Comparison of ENCODE assay signal across 3 cellular contexts in the genomic region with DNA sequence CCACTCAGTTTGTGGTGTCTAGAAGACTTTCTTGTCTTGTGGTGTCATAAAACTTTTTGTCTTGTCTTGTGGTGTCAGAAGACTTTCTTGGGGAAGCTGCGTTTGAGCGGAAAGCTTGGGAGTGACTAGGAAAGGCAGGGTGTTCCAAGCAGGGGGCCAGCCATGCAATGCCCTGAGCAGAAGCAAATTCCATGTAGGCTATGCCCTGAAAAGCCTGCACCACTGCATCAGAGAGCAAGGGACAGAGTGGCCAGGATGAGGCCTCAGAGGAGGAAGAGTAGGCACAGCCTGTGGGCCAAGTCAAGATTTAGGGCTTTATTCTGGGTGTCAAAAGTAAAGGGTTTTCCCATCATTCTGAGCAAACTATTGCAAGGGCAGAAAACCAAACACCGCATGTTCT.
TF ChIP-seq lines count a peak whose summit lies in the region.

No MANE protein-coding gene starts in this region.

TF ChIP-seq in A549, 52 proteins besides CTCF, POLR2A, EP300 and RAD21:
- TF ChIP-seq TP53 (CRISPR knock-in tag; IDR thresholded peaks at IDR 0.05), result peak; percentile 46; the same call in 1 of the 2 replicates
- TF ChIP-seq SMC3 (IDR thresholded peaks at IDR 0.05), result no peak
- no peak for TF ChIP-seq RNF2 (IDR thresholded peaks at IDR 0.05; ENCODE audit: borderline replicate concordance, low read depth)
- TF ChIP-seq FOSB (CRISPR knock-in tag; IDR thresholded peaks at IDR 0.05), result peak; percentile 67
- no peak for TF ChIP-seq ESRRA (IDR thresholded peaks at IDR 0.05; ENCODE audit: borderline replicate concordance, low read length)
- no peak for TF ChIP-seq JUNB (IDR thresholded peaks at IDR 0.05)
- no peak for TF ChIP-seq NFE2L2 (conservative IDR thresholded peaks at IDR 0.05; ENCODE audit: low read length)
- TF ChIP-seq POLR2AphosphoS2 (conservative IDR thresholded peaks at IDR 0.05; ENCODE audit: low read length), result 0 out of 2 replicates have a peak, but pooled peaks have one; percentile 5
- no peak for TF ChIP-seq KDM1A (IDR thresholded peaks at IDR 0.05; ENCODE audit: low read depth)
- TF ChIP-seq KDM5A (IDR thresholded peaks at IDR 0.05), result no peak
- TF ChIP-seq PHF8 (IDR thresholded peaks at IDR 0.05; ENCODE audit: borderline replicate concordance, low read depth), result no peak
- no peak for TF ChIP-seq TFCP2L1 (CRISPR knock-in tag; IDR thresholded peaks at IDR 0.05)
- no peak for TF ChIP-seq FOXS1 (CRISPR knock-in tag; IDR thresholded peaks at IDR 0.05)
- TF ChIP-seq EHMT2 (IDR thresholded peaks at IDR 0.05; ENCODE audit: low read depth), result no peak
TF ChIP-seq in A549: peak in this region for 3.

TF ChIP-seq in GM23338, 12 proteins besides CTCF, POLR2A, EP300 and RAD21 (continues in another document):
- no peak for TF ChIP-seq NANOG (IDR thresholded peaks at IDR 0.05; ENCODE audit: borderline replicate concordance)
- no peak for TF ChIP-seq EZH2 (IDR thresholded peaks at IDR 0.05; ENCODE audit: low read depth, unreplicated experiment)
- no peak for TF ChIP-seq ZNF331 (CRISPR knock-in tag; IDR thresholded peaks at IDR 0.05; ENCODE audit: low read depth)
- TF ChIP-seq POLR2AphosphoS5 (IDR thresholded peaks at IDR 0.05; ENCODE audit: low read depth), result no peak
- no peak for TF ChIP-seq STAT1 (IDR thresholded peaks at IDR 0.05; ENCODE audit: unreplicated experiment)
- TF ChIP-seq, protein P1, sequence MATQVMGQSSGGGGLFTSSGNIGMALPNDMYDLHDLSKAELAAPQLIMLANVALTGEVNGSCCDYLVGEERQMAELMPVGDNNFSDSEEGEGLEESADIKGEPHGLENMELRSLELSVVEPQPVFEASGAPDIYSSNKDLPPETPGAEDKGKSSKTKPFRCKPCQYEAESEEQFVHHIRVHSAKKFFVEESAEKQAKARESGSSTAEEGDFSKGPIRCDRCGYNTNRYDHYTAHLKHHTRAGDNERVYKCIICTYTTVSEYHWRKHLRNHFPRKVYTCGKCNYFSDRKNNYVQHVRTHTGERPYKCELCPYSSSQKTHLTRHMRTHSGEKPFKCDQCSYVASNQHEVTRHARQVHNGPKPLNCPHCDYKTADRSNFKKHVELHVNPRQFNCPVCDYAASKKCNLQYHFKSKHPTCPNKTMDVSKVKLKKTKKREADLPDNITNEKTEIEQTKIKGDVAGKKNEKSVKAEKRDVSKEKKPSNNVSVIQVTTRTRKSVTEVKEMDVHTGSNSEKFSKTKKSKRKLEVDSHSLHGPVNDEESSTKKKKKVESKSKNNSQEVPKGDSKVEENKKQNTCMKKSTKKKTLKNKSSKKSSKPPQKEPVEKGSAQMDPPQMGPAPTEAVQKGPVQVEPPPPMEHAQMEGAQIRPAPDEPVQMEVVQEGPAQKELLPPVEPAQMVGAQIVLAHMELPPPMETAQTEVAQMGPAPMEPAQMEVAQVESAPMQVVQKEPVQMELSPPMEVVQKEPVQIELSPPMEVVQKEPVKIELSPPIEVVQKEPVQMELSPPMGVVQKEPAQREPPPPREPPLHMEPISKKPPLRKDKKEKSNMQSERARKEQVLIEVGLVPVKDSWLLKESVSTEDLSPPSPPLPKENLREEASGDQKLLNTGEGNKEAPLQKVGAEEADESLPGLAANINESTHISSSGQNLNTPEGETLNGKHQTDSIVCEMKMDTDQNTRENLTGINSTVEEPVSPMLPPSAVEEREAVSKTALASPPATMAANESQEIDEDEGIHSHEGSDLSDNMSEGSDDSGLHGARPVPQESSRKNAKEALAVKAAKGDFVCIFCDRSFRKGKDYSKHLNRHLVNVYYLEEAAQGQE (IDR thresholded peaks at IDR 0.05; ENCODE audit: unreplicated experiment), result no peak
- TF ChIP-seq EZH2phosphoT487 (IDR thresholded peaks at IDR 0.05; ENCODE audit: unreplicated experiment), result no peak
- no peak for TF ChIP-seq ETS1 (IDR thresholded peaks at IDR 0.05)
- no peak for TF ChIP-seq ZNF114 (CRISPR knock-in tag; IDR thresholded peaks at IDR 0.05)
- no peak for TF ChIP-seq JUNB (IDR thresholded peaks at IDR 0.05; ENCODE audit: unreplicated experiment)
- TF ChIP-seq CREB1 (CRISPR knock-in tag; IDR thresholded peaks at IDR 0.05; ENCODE audit: low read depth), result no peak

TF ChIP-seq in WTC11, 78 proteins besides CTCF, POLR2A, EP300 and RAD21:
- TF ChIP-seq AFF4 (CRISPR knock-in tag; IDR thresholded peaks at IDR 0.05; ENCODE audit: borderline replicate concordance), result no peak
- no peak for TF ChIP-seq USF2 (CRISPR knock-in tag; IDR thresholded peaks at IDR 0.05)
- TF ChIP-seq ZNF532 (CRISPR knock-in tag; IDR thresholded peaks at IDR 0.05; ENCODE audit: borderline replicate concordance), result no peak
- TF ChIP-seq, protein P2, sequence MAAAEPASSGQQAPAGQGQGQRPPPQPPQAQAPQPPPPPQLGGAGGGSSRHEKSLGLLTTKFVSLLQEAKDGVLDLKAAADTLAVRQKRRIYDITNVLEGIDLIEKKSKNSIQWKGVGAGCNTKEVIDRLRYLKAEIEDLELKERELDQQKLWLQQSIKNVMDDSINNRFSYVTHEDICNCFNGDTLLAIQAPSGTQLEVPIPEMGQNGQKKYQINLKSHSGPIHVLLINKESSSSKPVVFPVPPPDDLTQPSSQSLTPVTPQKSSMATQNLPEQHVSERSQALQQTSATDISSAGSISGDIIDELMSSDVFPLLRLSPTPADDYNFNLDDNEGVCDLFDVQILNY (CRISPR knock-in tag; IDR thresholded peaks at IDR 0.05), result no peak
- no peak for TF ChIP-seq TCF7 (CRISPR knock-in tag; IDR thresholded peaks at IDR 0.05; ENCODE audit: low read depth)
- TF ChIP-seq, protein P3, sequence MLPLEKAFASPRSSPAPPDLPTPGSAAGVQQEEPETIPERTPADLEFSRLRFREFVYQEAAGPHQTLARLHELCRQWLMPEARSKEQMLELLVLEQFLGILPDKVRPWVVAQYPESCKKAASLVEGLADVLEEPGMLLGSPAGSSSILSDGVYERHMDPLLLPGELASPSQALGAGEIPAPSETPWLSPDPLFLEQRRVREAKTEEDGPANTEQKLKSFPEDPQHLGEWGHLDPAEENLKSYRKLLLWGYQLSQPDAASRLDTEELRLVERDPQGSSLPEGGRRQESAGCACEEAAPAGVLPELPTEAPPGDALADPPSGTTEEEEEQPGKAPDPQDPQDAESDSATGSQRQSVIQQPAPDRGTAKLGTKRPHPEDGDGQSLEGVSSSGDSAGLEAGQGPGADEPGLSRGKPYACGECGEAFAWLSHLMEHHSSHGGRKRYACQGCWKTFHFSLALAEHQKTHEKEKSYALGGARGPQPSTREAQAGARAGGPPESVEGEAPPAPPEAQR (CRISPR knock-in tag; IDR thresholded peaks at IDR 0.05), result no peak
- TF ChIP-seq, protein P4, sequence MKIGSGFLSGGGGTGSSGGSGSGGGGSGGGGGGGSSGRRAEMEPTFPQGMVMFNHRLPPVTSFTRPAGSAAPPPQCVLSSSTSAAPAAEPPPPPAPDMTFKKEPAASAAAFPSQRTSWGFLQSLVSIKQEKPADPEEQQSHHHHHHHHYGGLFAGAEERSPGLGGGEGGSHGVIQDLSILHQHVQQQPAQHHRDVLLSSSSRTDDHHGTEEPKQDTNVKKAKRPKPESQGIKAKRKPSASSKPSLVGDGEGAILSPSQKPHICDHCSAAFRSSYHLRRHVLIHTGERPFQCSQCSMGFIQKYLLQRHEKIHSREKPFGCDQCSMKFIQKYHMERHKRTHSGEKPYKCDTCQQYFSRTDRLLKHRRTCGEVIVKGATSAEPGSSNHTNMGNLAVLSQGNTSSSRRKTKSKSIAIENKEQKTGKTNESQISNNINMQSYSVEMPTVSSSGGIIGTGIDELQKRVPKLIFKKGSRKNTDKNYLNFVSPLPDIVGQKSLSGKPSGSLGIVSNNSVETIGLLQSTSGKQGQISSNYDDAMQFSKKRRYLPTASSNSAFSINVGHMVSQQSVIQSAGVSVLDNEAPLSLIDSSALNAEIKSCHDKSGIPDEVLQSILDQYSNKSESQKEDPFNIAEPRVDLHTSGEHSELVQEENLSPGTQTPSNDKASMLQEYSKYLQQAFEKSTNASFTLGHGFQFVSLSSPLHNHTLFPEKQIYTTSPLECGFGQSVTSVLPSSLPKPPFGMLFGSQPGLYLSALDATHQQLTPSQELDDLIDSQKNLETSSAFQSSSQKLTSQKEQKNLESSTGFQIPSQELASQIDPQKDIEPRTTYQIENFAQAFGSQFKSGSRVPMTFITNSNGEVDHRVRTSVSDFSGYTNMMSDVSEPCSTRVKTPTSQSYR (CRISPR knock-in tag; IDR thresholded peaks at IDR 0.05), result no peak
- no peak for TF ChIP-seq RELA (CRISPR knock-in tag; IDR thresholded peaks at IDR 0.05; ENCODE audit: borderline replicate concordance)
- TF ChIP-seq FOXP4 (CRISPR knock-in tag; IDR thresholded peaks at IDR 0.05), result no peak
- TF ChIP-seq TEAD4 (CRISPR knock-in tag; IDR thresholded peaks at IDR 0.05), result no peak
- TF ChIP-seq HMGA2 (CRISPR knock-in tag; IDR thresholded peaks at IDR 0.05), result no peak
- no peak for TF ChIP-seq JUN (CRISPR knock-in tag; IDR thresholded peaks at IDR 0.05)
